7 cellular contexts compared by ENCODE assay signal in the genomic region with DNA sequence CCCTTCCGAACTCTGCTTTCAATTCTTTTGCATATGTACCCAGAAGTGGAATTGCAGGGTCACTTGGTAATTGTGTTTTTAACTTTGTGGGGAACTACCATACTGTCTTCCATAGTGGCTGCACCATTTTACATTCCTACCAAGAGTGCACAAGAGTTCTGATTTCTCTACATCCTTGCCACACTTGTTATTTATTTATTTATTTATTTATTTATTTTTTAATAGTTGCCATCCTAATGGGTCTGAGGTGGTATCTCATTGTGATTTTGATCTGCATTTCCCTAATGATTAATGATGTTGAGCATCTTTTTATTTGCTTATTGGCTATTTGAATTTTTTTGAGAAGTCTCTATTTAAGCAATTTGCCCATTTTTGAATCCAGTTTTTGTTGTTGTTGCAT.
"Had no signal": no experiment of that assay in that cellular context is flagged by ENCODE, and none has a peak within 500 bp of the region (broad histone marks: within the 10 kb centered on the region; RNA-seq: fewer than 3 reads in every experiment).

No MANE protein-coding gene starts in this region.

- H3K27ac ChIP-seq: HL-60, KMS-11 had no signal

- DNase-seq: IMR-90, KBM-7, KG1 had no signal

- H3K4me2 ChIP-seq: KMS-11 had no signal

- H3K4me3 ChIP-seq: K562 had no signal

- H3K9ac ChIP-seq: KMS-11 had no signal

- ATAC-seq: HepG2, K562 had no signal
